In the genomic region with DNA sequence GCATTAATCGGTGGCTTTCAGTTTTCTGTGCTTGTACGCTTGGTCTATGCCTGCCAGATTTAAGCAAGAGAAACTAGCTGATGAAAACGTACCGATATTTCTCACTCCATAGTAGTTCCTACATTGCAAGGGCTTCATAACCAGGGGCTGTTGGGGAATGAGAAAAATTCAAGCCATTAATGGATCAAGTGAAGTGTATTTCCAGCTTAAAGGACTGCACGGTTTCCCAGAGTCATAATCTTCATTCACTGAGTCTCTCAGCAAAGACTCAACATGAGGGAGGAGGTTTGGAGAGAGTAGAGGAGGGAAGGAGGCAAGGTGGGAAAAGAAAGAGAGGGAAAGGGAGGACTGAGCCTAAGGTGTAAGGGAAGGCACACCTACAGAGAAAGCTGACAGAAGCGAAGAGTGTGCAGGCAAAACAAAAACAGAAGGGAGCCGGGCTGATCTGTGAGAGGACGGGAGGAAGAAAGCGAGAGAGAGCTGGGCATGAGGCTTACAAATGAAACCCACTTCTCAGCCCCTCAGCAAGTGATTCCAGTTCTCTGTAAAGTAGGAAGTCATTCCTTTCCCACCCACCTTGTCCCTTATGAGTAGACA, we compare ENCODE assay signal across 8 cellular contexts. TPM values are rescaled to one million over a fixed set of nuclear protein-coding genes. Genes with fewer than 3 reads are reported as not detected.
A peak's percentile ranks its signal among the peaks of the same experiment; 100 is the strongest.
DNase-seq lines count a peak whose midpoint lies in the region; ATAC-seq and TF ChIP-seq lines count a peak whose summit lies in the region.

No MANE protein-coding gene starts in this region.

- H3K9me3 Mint-ChIP-seq in T-helper 2 cell treated with Interferon-gamma antibody and Interleukin-4, amounts not matched to agents 5 μg/mL and 100 μg/mL, for 36 hours, result peaks cover 50% of the 10 kb centered on the region
- peaks cover 7% of the 10 kb centered on the region for H3K9me3 Mint-ChIP-seq in nephron

- H3K36me3 Mint-ChIP-seq in T-helper 2 cell treated with Interferon-gamma antibody and Interleukin-4, amounts not matched to agents 5 μg/mL and 100 μg/mL, for 36 hours (ENCODE audit: low read depth), result peaks cover 74% of the 10 kb centered on the region
- H3K36me3 Mint-ChIP-seq in nephron (ENCODE audit: low read depth), result no peaks in the 10 kb centered on the region

- no peaks in the 10 kb centered on the region for H3K27me3 Mint-ChIP-seq in T-helper 2 cell treated with Interferon-gamma antibody and Interleukin-4, amounts not matched to agents 5 μg/mL and 100 μg/mL, for 36 hours (ENCODE audit: low read depth)
- peaks cover 18% of the 10 kb centered on the region for H3K27me3 Mint-ChIP-seq in nephron (ENCODE audit: low read depth)

- H3K4me1 Mint-ChIP-seq in T-helper 2 cell treated with Interferon-gamma antibody and Interleukin-4, amounts not matched to agents 5 μg/mL and 100 μg/mL, for 36 hours (ENCODE audit: low read depth), result peaks cover 65% of the 10 kb centered on the region
- H3K4me1 Mint-ChIP-seq in nephron, result peaks cover 16% of the 10 kb centered on the region

- TF ChIP-seq CTCF in nephron (IDR thresholded peaks at IDR 0.05; ENCODE audit: unreplicated experiment in 3 of 3), result no peak

- H3K4me3 Mint-ChIP-seq in T-helper 2 cell treated with Interferon-gamma antibody and Interleukin-4, amounts not matched to agents 5 μg/mL and 100 μg/mL, for 36 hours, result peak overlapping the region; percentile 95
- peak overlapping the region in 2 of 3 experiments; percentile 36 to 42 for H3K4me3 Mint-ChIP-seq in nephron

- H3K27ac Mint-ChIP-seq in T-helper 2 cell treated with Interferon-gamma antibody and Interleukin-4, amounts not matched to agents 5 μg/mL and 100 μg/mL, for 36 hours, result peak overlapping the region; percentile 95
- H3K27ac Mint-ChIP-seq in nephron, result peak overlapping the region in 2 of 3 experiments; percentile 58 to 62

- DNase-seq in T-helper 2 cell treated with Interferon-gamma antibody and Interleukin-4, amounts not matched to agents 5 μg/mL and 100 μg/mL, for 36 hours (ENCODE audit: low spot score), result no peak
- DNase-seq in T-helper 2 cell (no peak), cerebellar cortex (ENCODE audit: low spot score) (peak; percentile 1), H4 (ENCODE audit: low spot score) (no peak), NCI-H2029 treated with DMSO at 0.1 percent for 48 hours (lab: John Stamatoyannopoulos, UW) (no peak), COLO829 (ENCODE audit: low spot score) (no peak)

- ATAC-seq in HG03571 (IDR thresholded peaks at IDR 0.05; ENCODE audit: unreplicated experiment), result peak; percentile 28

RNA-seq across cellular contexts. Expression of gene GIMAP2, which starts 0.6 kb away (rescaled TPM):
- 19.7 and 22.0 TPM in 2 replicates for total RNA-seq in H4 (2014; rRNA removed; shearing (Covaris generic))

RNA-seq across cellular contexts. Expression of gene GIMAP1, which starts 30.3 kb away (rescaled TPM):
- total RNA-seq in H4 (2014; rRNA removed; shearing (Covaris generic)), result not detected in 2 replicates

RNA-seq across cellular contexts. Expression of gene GIMAP5, which starts 51.1 kb away (rescaled TPM):
- total RNA-seq in H4 (2014; rRNA removed; shearing (Covaris generic)), result 0.12 and 1.2 TPM in 2 replicates

RNA-seq across cellular contexts. Expression of gene GIMAP6, which starts 53.9 kb away (rescaled TPM):
- 0.41 and 0.56 TPM in 2 replicates for total RNA-seq in H4 (2014; rRNA removed; shearing (Covaris generic))
